19 cellular contexts compared by ENCODE assay signal in genomic region chr1:234774971-234775370, GRCh38.
DNase-seq lines count a peak whose midpoint lies in the region; ATAC-seq, FAIRE-seq and TF ChIP-seq lines count a peak whose summit lies in the region.
"Had no signal": no experiment of that assay in that cellular context is flagged by ENCODE, and none has a peak within 500 bp of the region (broad histone marks: within the 10 kb centered on the region; RNA-seq: fewer than 3 reads in every experiment).

No MANE protein-coding gene starts in this region.

- H3K9me1 ChIP-seq in K562 (ENCODE audit: control insufficient read depth, insufficient read depth, low read length): no peaks in the 10 kb centered on the region

- intact Hi-C loops in K562 (cut with micrococcal nuclease): no loop called here

- ATAC-seq in K562: no peak
- no peak for ATAC-seq in foreskin keratinocyte
- no peak for ATAC-seq in HG02678 (IDR thresholded peaks at IDR 0.05; ENCODE audit: unreplicated experiment)
- ATAC-seq: T-cell had no signal

- TF ChIP-seq CTCF in K562 (IDR thresholded peaks at IDR 0.05 in 2 of 3, conservative IDR thresholded peaks at IDR 0.05 in 1 of 3; ENCODE audit: insufficient read depth in 2 of 3, low read depth in 1 of 3, low read length in 3 of 3): no peak
- TF ChIP-seq CTCF in neutrophil (IDR thresholded peaks at IDR 0.05): no peak
- no peak for TF ChIP-seq CTCF in foreskin keratinocyte (conservative IDR thresholded peaks at IDR 0.05)

- POLR2A ChIA-PET in K562 (lab: Yijun Ruan, JAX): no interaction called here

- no peak overlapping the region for H3K27ac ChIP-seq in K562 (ENCODE audit: extremely low read depth, low read depth, low read length)
- peak overlapping the region; percentile 65 for H3K27ac ChIP-seq in neutrophil
- no peak overlapping the region for H3K27ac ChIP-seq in foreskin keratinocyte
- H3K27ac ChIP-seq: 22Rv1, left ventricle myocardium inferior had no signal

- no peaks in the 10 kb centered on the region for H3K9me3 ChIP-seq in K562 (replicated peaks; ENCODE audit: control insufficient read depth, insufficient read depth, low read depth, low read length)
- H3K9me3 ChIP-seq in neutrophil: no peaks in the 10 kb centered on the region
- H3K9me3 ChIP-seq: left ventricle myocardium inferior had no signal

- H3K4me1 ChIP-seq in K562 (replicated peaks in 1 of 2; ENCODE audit: control insufficient read depth in 2 of 2, insufficient read depth in 2 of 2, low read length in 2 of 2): peaks cover 27 to 30% of the 10 kb centered on the region in 2 experiments
- peaks cover 84 to 87% of the 10 kb centered on the region in 2 experiments for H3K4me1 ChIP-seq in neutrophil (ENCODE audit: control insufficient read depth in 1 of 2, insufficient read depth in 1 of 2, low read depth in 1 of 2, low read length in 1 of 2)
- peaks cover 11% of the 10 kb centered on the region for H3K4me1 ChIP-seq in foreskin keratinocyte

- CTCF ChIA-PET in K562 (lab: Yijun Ruan, JAX; ENCODE audit: low intra/inter-chr PET ratio): no interaction called here

- H4K20me1 ChIP-seq in K562 (replicated peaks; ENCODE audit: control insufficient read depth, insufficient read depth, low read length): no peaks in the 10 kb centered on the region

- no peaks in the 10 kb centered on the region for H3K79me2 ChIP-seq in K562 (ENCODE audit: control insufficient read depth, insufficient read depth, low read length)

- no peak for TF ChIP-seq RAD21 in K562 (CRISPR knock-in tag; conservative IDR thresholded peaks at IDR 0.05 in 1 of 2, IDR thresholded peaks at IDR 0.05 in 1 of 2)

- H3K4me3 ChIP-seq in K562 (no peak overlapping the region), neutrophil (ENCODE audit: low read depth in 1 of 2, low read length in 1 of 2) (peak overlapping the region; percentile 1 to 22)
- H3K4me3 ChIP-seq: left ventricle myocardium inferior had no signal

- H3K4me2 ChIP-seq in K562 (ENCODE audit: insufficient read depth, low read length): no peak overlapping the region

- H3K27me3 ChIP-seq in K562 (ENCODE audit: control insufficient read depth in 2 of 2, insufficient read depth in 2 of 2, low read length in 2 of 2): peaks cover 27 to 35% of the 10 kb centered on the region in 2 experiments; a peak in 4 of 5 replicates
- H3K27me3 ChIP-seq in neutrophil: no peaks in the 10 kb centered on the region
- H3K27me3 ChIP-seq in foreskin keratinocyte: peaks cover 34% of the 10 kb centered on the region

- peak; percentile 60 for DNase-seq in NOMO-1 treated with DMSO at 0.1 percent for 48 hours (lab: John Stamatoyannopoulos, UW; ENCODE audit: unreplicated experiment)
- DNase-seq in NOMO-1 treated with dmso at 0.1 percent for 144 hours (lab: John Stamatoyannopoulos, UW; ENCODE audit: unreplicated experiment): no peak
- DNase-seq in KBM-7: peak; percentile 68
- no peak for DNase-seq in K562 (ENCODE audit: extremely low read depth in 1 of 4, low spot score in 3 of 4)
- DNase-seq in foreskin keratinocyte: no peak
- DNase-seq in SIG-M5 treated with dmso at 0.1 percent for 504 hours (lab: John Stamatoyannopoulos, UW; ENCODE audit: unreplicated experiment): no peak
- DNase-seq: activated CD4-positive, alpha-beta T cell treated with anti-CD3 and anti-CD28 coated beads, Interleukin-2, amount 10 ng/mL, durations not matched to agents 7 days and 5 days; activated gamma-delta T cell treated with Interleukin-2 at 50 U/mL for 16 hours; caudate nucleus; COR-L47; hippocampal formation; left ventricle myocardium inferior; NCI-H1092 treated with DMSO at 0.1 percent for 48 hours; NCI-H345; substantia nigra had no signal

- no TSS peak for BruUV-seq in K562 (replicated peaks; lab: Mats Ljungman, UMichigan)

- no peak for TF ChIP-seq POLR2A in K562 (conservative IDR thresholded peaks at IDR 0.05)

- FAIRE-seq in K562 (lab: Jason Lieb, UNC): no peak

- TF ChIP-seq EP300 in K562 (IDR thresholded peaks at IDR 0.05; ENCODE audit: low read length): no peak

- in situ Hi-C loops in KBM-7 (cut with MboI; ENCODE audit: low pct_unique_long_range_greater_than_20kb, low sequenced_read_pairs): no loop called here
- in situ Hi-C loops in K562 (cut with MboI): no loop called here

- no peak overlapping the region for H2AFZ ChIP-seq in K562 (ENCODE audit: low read depth, low read length)

- H3K36me3 ChIP-seq in K562 (ENCODE audit: control insufficient read depth, insufficient read depth, low read length) (no peaks in the 10 kb centered on the region), neutrophil (no peaks in the 10 kb centered on the region)
- H3K36me3 ChIP-seq: left ventricle myocardium inferior had no signal

- no peak overlapping the region for H3K9ac ChIP-seq in K562 (ENCODE audit: insufficient read depth in 1 of 2, low read depth in 2 of 2, low read length in 2 of 2)

- 70% methylated on average over 2 of the region's 2 CpGs for WGBS in K562 (ENCODE audit: insufficient coverage, low coverage, missing lambda C conversion rate)

TF ChIP-seq in K562, 482 proteins besides CTCF, POLR2A, EP300 and RAD21:
- TF ChIP-seq SMAD2 (IDR thresholded peaks at IDR 0.05; ENCODE audit: low read depth, low read length): no peak
- TF ChIP-seq ZNF282 (CRISPR knock-in tag; IDR thresholded peaks at IDR 0.05): no peak
- TF ChIP-seq TEAD4 (IDR thresholded peaks at IDR 0.05; ENCODE audit: low read length): no peak
- 0 out of 2 replicates have a peak, but pooled peaks have one; percentile 27 for TF ChIP-seq TEAD4 (CRISPR knock-in tag; IDR thresholded peaks at IDR 0.05; ENCODE audit: borderline replicate concordance)
- TF ChIP-seq KDM4B (IDR thresholded peaks at IDR 0.05; ENCODE audit: borderline replicate concordance in 2 of 2, low read depth in 1 of 2): no peak
- 0 out of 2 replicates have a peak, but pooled peaks have one; percentile 43 for TF ChIP-seq ZC3H4 (CRISPR knock-in tag; IDR thresholded peaks at IDR 0.05; ENCODE audit: borderline replicate concordance)
- no peak for TF ChIP-seq CHAMP1 (IDR thresholded peaks at IDR 0.05)
- no peak for TF ChIP-seq ADNP (tag; IDR thresholded peaks at IDR 0.05)
- TF ChIP-seq NFATC3 (IDR thresholded peaks at IDR 0.05): no peak
- TF ChIP-seq ZNF766 (CRISPR knock-in tag; conservative IDR thresholded peaks at IDR 0.05): no peak
- TF ChIP-seq ILK (tag; IDR thresholded peaks at IDR 0.05; ENCODE audit: borderline replicate concordance, low read depth): no peak
- no peak for TF ChIP-seq THRAP3 (IDR thresholded peaks at IDR 0.05; ENCODE audit: borderline replicate concordance)
- TF ChIP-seq DPF2 (IDR thresholded peaks at IDR 0.05): no peak
- no peak for TF ChIP-seq CHD1 (IDR thresholded peaks at IDR 0.05; ENCODE audit: low read length)
- no peak for TF ChIP-seq CSDE1 (IDR thresholded peaks at IDR 0.05)
- TF ChIP-seq ZEB2 (IDR thresholded peaks at IDR 0.05): no peak
- TF ChIP-seq ARID2 (IDR thresholded peaks at IDR 0.05): no peak
- no peak for TF ChIP-seq CREB1 (IDR thresholded peaks at IDR 0.05)
- TF ChIP-seq CREB1 (CRISPR knock-in tag; IDR thresholded peaks at IDR 0.05): no peak
- TF ChIP-seq POLR2AphosphoS2 (IDR thresholded peaks at IDR 0.05; ENCODE audit: low read length): no peak
- peak; percentile 30; the same call in 1 of the 2 replicates for TF ChIP-seq ZFX (CRISPR knock-in tag; IDR thresholded peaks at IDR 0.05)
- no peak for TF ChIP-seq SMC3 (conservative IDR thresholded peaks at IDR 0.05; ENCODE audit: insufficient read depth, low read depth, low read length)
- no peak for TF ChIP-seq NFIX (CRISPR knock-in tag; IDR thresholded peaks at IDR 0.05; ENCODE audit: low read depth)
- no peak for TF ChIP-seq ZNF445 (CRISPR knock-in tag; IDR thresholded peaks at IDR 0.05; ENCODE audit: low read depth)
- TF ChIP-seq BMI1 (IDR thresholded peaks at IDR 0.05; ENCODE audit: low read length): no peak

Comparison
In these comparisons a context has a peak if more than half of its experiments do, and no peak if none do; other contexts are left out.
1. DNase-seq: peak in NOMO-1 treated with DMSO at 0.1 percent for 48 hours (single experiment) and KBM-7 (single experiment); none in NOMO-1 treated with dmso at 0.1 percent for 144 hours (single experiment), K562 (0 of 4), foreskin keratinocyte (0 of 2) and SIG-M5 treated with dmso at 0.1 percent for 504 hours (single experiment).